In genomic region chr3:141913150-141913811, GRCh38 we compare ENCODE assay signal across 8 cellular contexts. TPM values are rescaled to one million over a fixed set of nuclear protein-coding genes. Genes with fewer than 3 reads are reported as not detected.
DNase-seq lines count a peak whose midpoint lies in the region; ATAC-seq and TF ChIP-seq lines count a peak whose summit lies in the region.

No MANE protein-coding gene starts in this region.

- intact Hi-C loops in CD4-positive, alpha-beta memory T cell (cut with micrococcal nuclease) = loop anchor here (1.0 kb wide), 5 partner anchors 38 to 453 kb away; partner anchors contain the start of gene RNF7

- peaks cover 0 to 10% (median 3%) of the 10 kb centered on the region in 4 donors for H3K4me1 Mint-ChIP-seq in CD4-positive, alpha-beta memory T cell
- no peaks in the 10 kb centered on the region for H3K4me1 Mint-ChIP-seq in memory B cell

- H3K27me3 Mint-ChIP-seq in CD4-positive, alpha-beta memory T cell = no peaks in the 10 kb centered on the region
- no peaks in the 10 kb centered on the region for H3K27me3 Mint-ChIP-seq in memory B cell

- H3K9me3 Mint-ChIP-seq in CD4-positive, alpha-beta memory T cell = peaks cover 0 to 2% (median 0%) of the 10 kb centered on the region in 8 donors
- H3K9me3 Mint-ChIP-seq in memory B cell = peaks cover 2% of the 10 kb centered on the region

- TF ChIP-seq EP300 in upper lobe of left lung (IDR thresholded peaks at IDR 0.05) = no peak

- no peak overlapping the region for H3K27ac ChIP-seq in CD4-positive, alpha-beta memory T cell (ENCODE audit: low read depth, low read length)
- H3K27ac ChIP-seq in upper lobe of left lung = no peak overlapping the region

- CTCF ChIA-PET in CD4-positive, alpha-beta memory T cell (lab: Charles Lee; ENCODE audit: partially characterized antibody) = interaction anchor here (0.7 to 4.0 kb wide), 36 partner anchors 8 to 508 kb away, joined by 3 to 65 read pairs (median 6); partner anchors contain the start of genes ATP1B3 and RNF7

- TF ChIP-seq CTCF in NB4 (IDR thresholded peaks at IDR 0.05; ENCODE audit: low read depth, low read length) = peak; percentile 53
- peak; percentile 37 to 73 (median 66) for TF ChIP-seq CTCF in upper lobe of left lung (IDR thresholded peaks at IDR 0.05)

- peaks cover 32 to 41% of the 10 kb centered on the region in 2 donors for H3K36me3 Mint-ChIP-seq in CD4-positive, alpha-beta memory T cell
- H3K36me3 Mint-ChIP-seq in memory B cell = peaks cover 18% of the 10 kb centered on the region

- DNase-seq in CD4-positive, alpha-beta memory T cell = peak; percentile 56 to 66 (median 64)
- DNase-seq in NB4 (ENCODE audit: low read depth) = peak; percentile 74
- peak; percentile 6 for DNase-seq in T-helper 22 cell (ENCODE audit: low read depth)
- peak; percentile 83 for DNase-seq in dermis blood vessel endothelial cell
- DNase-seq in memory B cell (ENCODE audit: low spot score in 2 of 2) = peak; percentile 20 to 42
- DNase-seq in upper lobe of left lung = no peak
- no peak for DNase-seq in midbrain (lab: John Stamatoyannopoulos, UW)

- no peaks in the 10 kb centered on the region for H3K27me3 ChIP-seq in CD4-positive, alpha-beta memory T cell (ENCODE audit: insufficient read depth, low read length)
- no peaks in the 10 kb centered on the region for H3K27me3 ChIP-seq in upper lobe of left lung

- no peak for TF ChIP-seq POLR2A in NB4 (IDR thresholded peaks at IDR 0.05; ENCODE audit: extremely low read depth, insufficient read length)
- TF ChIP-seq POLR2A in upper lobe of left lung (IDR thresholded peaks at IDR 0.05) = no peak

- H3K4me3 ChIP-seq in CD4-positive, alpha-beta memory T cell (ENCODE audit: low read length in 2 of 2) = no peak overlapping the region
- no peak overlapping the region for H3K4me3 ChIP-seq in NB4 (ENCODE audit: low read depth, low read length)
- no peak overlapping the region for H3K4me3 ChIP-seq in upper lobe of left lung

- WGBS in upper lobe of left lung, 2 donors = 40 to 48% methylated on average over 1 of the region's 1 CpG

- no peaks in the 10 kb centered on the region for H3K9me3 ChIP-seq in CD4-positive, alpha-beta memory T cell (ENCODE audit: control insufficient read depth in 1 of 2, low read length in 2 of 2)
- no peaks in the 10 kb centered on the region for H3K9me3 ChIP-seq in upper lobe of left lung

- no peaks in the 10 kb centered on the region for H3K4me1 ChIP-seq in CD4-positive, alpha-beta memory T cell (ENCODE audit: insufficient read depth, low read length)
- H3K4me1 ChIP-seq in upper lobe of left lung = no peaks in the 10 kb centered on the region

- H3K36me3 ChIP-seq in CD4-positive, alpha-beta memory T cell (ENCODE audit: insufficient read depth, low read length) = peaks cover 3% of the 10 kb centered on the region
- H3K36me3 ChIP-seq in upper lobe of left lung = peaks cover 0 to 68% (median 22%) of the 10 kb centered on the region in 4 donors

- POLR2A ChIA-PET in CD4-positive, alpha-beta memory T cell (lab: Charles Lee; ENCODE audit: partially characterized antibody) = interaction anchor here (1.0 to 1.7 kb wide), 6 partner anchors 35 to 175 kb away, joined by 3 to 14 read pairs (median 5); partner anchors contain the start of genes ATP1B3 and RNF7

- H3K4me3 Mint-ChIP-seq in CD4-positive, alpha-beta memory T cell = no peak overlapping the region
- H3K4me3 Mint-ChIP-seq in memory B cell = no peak overlapping the region

- H3K27ac Mint-ChIP-seq in CD4-positive, alpha-beta memory T cell = peak overlapping the region in 5 of 7 donors; percentile 3 to 85 (median 52)
- no peak overlapping the region for H3K27ac Mint-ChIP-seq in memory B cell

- ATAC-seq in GM19438 (IDR thresholded peaks at IDR 0.05; ENCODE audit: low read depth, unreplicated experiment) = peak; percentile 66
- ATAC-seq in memory B cell (ENCODE audit: low read depth) = peak; percentile 82
- peak; percentile 72 to 82 for ATAC-seq in upper lobe of left lung (ENCODE audit: low FRiP score in 2 of 2)

RNA-seq across cellular contexts. Expression of gene ATP1B3, which starts 36.8 kb away (rescaled TPM):
- 10 to 100 TPM; 28.3 to 31.3 TPM for total RNA-seq in CD4-positive, alpha-beta memory T cell
- polyA plus RNA-seq in CD4-positive, alpha-beta memory T cell = 100 to 1,000 TPM; 114 to 132 TPM
- total RNA-seq in dermis blood vessel endothelial cell (129 and 199 TPM in 2 replicates), upper lobe of left lung (100 to 1,000 TPM in 2 of 6 donors, 10 to 100 TPM in 4; 68.8 to 309 (median 92.2) TPM)

Comparison
In these comparisons a context has a peak if more than half of its experiments do, and no peak if none do; other contexts are left out.
1. DNase-seq: peak in CD4-positive, alpha-beta memory T cell (5 of 5), NB4 (single experiment), T-helper 22 cell (single experiment), dermis blood vessel endothelial cell (single experiment) and memory B cell (2 of 2); none in upper lobe of left lung (0 of 2) and midbrain (single experiment).
2. Peak in every context shown above with its lines, with median percentiles within 50 percentile points of each other: ATAC-seq.